In genomic region chr4:26326791-26327190, GRCh38 we compare ENCODE assay signal across 12 cellular contexts. TPM values are rescaled to one million over a fixed set of nuclear protein-coding genes. Genes with fewer than 3 reads are reported as not detected.
DNase-seq lines count a peak whose midpoint lies in the region; ATAC-seq and TF ChIP-seq lines count a peak whose summit lies in the region.
"Had no signal": no experiment of that assay in that cellular context is flagged by ENCODE, and none has a peak within 500 bp of the region (broad histone marks: within the 10 kb centered on the region; RNA-seq: fewer than 3 reads in every experiment).

No MANE protein-coding gene starts in this region.

- no peak overlapping the region for H2AFZ ChIP-seq in H9 (ENCODE audit: low read length)

- no peaks in the 10 kb centered on the region for H3K79me1 ChIP-seq in H9 (ENCODE audit: insufficient read depth, low read depth, low read length, poor library complexity, severe bottlenecking)

- WGBS in H9 (ENCODE audit: extremely low coverage, insufficient read length, low lambda C conversion rate) = no CpG with 5 or more reads among the region's 2 CpGs
- 55 to 59% methylated on average over 2 of the region's 2 CpGs for WGBS in transverse colon (ENCODE audit: low coverage in 1 of 2), 2 donors

- no peaks in the 10 kb centered on the region for H4K20me1 ChIP-seq in H9 (ENCODE audit: control insufficient read depth, insufficient read depth, insufficient read length)

- H3K4me2 ChIP-seq in H9 (ENCODE audit: insufficient read depth, insufficient read length, low read length) = no peak overlapping the region

- no peak overlapping the region for H3T11ph ChIP-seq in H9 (ENCODE audit: low read length)

- H3K27ac ChIP-seq in H9 (ENCODE audit: insufficient read length, low read depth, low read length) = no peak overlapping the region
- H3K27ac ChIP-seq in transverse colon = no peak overlapping the region

- H3K27me3 Mint-ChIP-seq in H9 (ENCODE audit: low read depth) (no peaks in the 10 kb centered on the region), WTC11 (ENCODE audit: low read depth) (no peaks in the 10 kb centered on the region)

- no peak overlapping the region for H2BK12ac ChIP-seq in H9 (ENCODE audit: insufficient read length, low read depth, low read length)

- H3K56ac ChIP-seq in H9 (ENCODE audit: insufficient read length, low read depth, low read length) = no peak overlapping the region

- H3K4me1 Mint-ChIP-seq in H9 = peaks cover 64% of the 10 kb centered on the region in 2 experiments
- peaks cover 64% of the 10 kb centered on the region for H3K4me1 Mint-ChIP-seq in WTC11

- no peak overlapping the region for H3K9ac ChIP-seq in H9 (ENCODE audit: extremely low read depth, insufficient read length, low read length)

- DNase-seq in AG10803 (ENCODE audit: low read depth) (peak; percentile 96), H9 (no peak), WTC11 (ENCODE audit: low spot score) (no peak), glomerular visceral epithelial cell (ENCODE audit: extremely low spot score) (peak; percentile 96), transverse colon (no peak)
- DNase-seq in activated CD8-positive, alpha-beta memory T cell treated with anti-CD3 and anti-CD28 coated beads for 24 hours = no peak
- DNase-seq: glutamatergic neuron; NCI-H1694 treated with DMSO at 0.1 percent for 48 hours; Right ventricle myocardium superior; stimulated activated naive CD4-positive, alpha-beta T cell had no signal

- no peak overlapping the region for H3K14ac ChIP-seq in H9 (ENCODE audit: insufficient read depth, low read length)

- H3K4me3 Mint-ChIP-seq in H9 (no peak overlapping the region), WTC11 (no peak overlapping the region)

- no peak overlapping the region for H3K4ac ChIP-seq in H9 (ENCODE audit: low read depth, low read length)

- H3K27me3 ChIP-seq in H9 (ENCODE audit: insufficient read depth, low read length) (no peaks in the 10 kb centered on the region), transverse colon (no peaks in the 10 kb centered on the region)

- no peak overlapping the region for H2BK120ac ChIP-seq in H9 (ENCODE audit: low read depth, low read length, poor library complexity, severe bottlenecking)

- no peak overlapping the region for H2BK15ac ChIP-seq in H9 (ENCODE audit: low read depth, low read length)

- H3K9me3 Mint-ChIP-seq in H9 (no peaks in the 10 kb centered on the region; a peak in 1 of 5 replicates), WTC11 (no peaks in the 10 kb centered on the region)

- H4K91ac ChIP-seq in H9 (ENCODE audit: insufficient read length, low read depth, low read length) = no peak overlapping the region

- intact Hi-C loops in transverse colon (cut with DNase I; ENCODE audit: low total_unique reads) = no loop called here

- ATAC-seq in WTC11 (no peak), HG02870 (IDR thresholded peaks at IDR 0.05; ENCODE audit: unreplicated experiment) (no peak), GM19023 (IDR thresholded peaks at IDR 0.05; ENCODE audit: unreplicated experiment) (no peak)

- TF ChIP-seq CTCF in AG10803 (conservative IDR thresholded peaks at IDR 0.05; ENCODE audit: low read length) (no peak), H9 (conservative IDR thresholded peaks at IDR 0.05) (no peak), WTC11 (IDR thresholded peaks at IDR 0.05) (no peak), transverse colon (IDR thresholded peaks at IDR 0.05) (no peak)

- peaks cover 84% of the 10 kb centered on the region for H3K79me2 ChIP-seq in H9 (ENCODE audit: insufficient read depth, low read length)

- in situ Hi-C loops in transverse colon (cut with MboI; ENCODE audit: low pct_ligation_motif_present in 1 of 4, low pct_unique_long_range_greater_than_20kb in 1 of 4, low sequenced_read_pairs in 3 of 4) = loop anchor here in 2 of 4 donors (10.0 to 25.0 kb wide), 3 partner anchors 78 to 686 kb away; no protein-coding TSS in a partner anchor

- H3K27ac Mint-ChIP-seq in H9 = no peak overlapping the region
- H3K27ac Mint-ChIP-seq in WTC11 = peak overlapping the region; percentile 17

- no peak overlapping the region for H2BK5ac ChIP-seq in H9 (ENCODE audit: insufficient read length, low read length)

- no peak for TF ChIP-seq POLR2A in transverse colon (IDR thresholded peaks at IDR 0.05)

- no peak overlapping the region for H2AK5ac ChIP-seq in H9 (ENCODE audit: insufficient read length, low read length)

- no peak overlapping the region for H2BK20ac ChIP-seq in H9 (ENCODE audit: low read depth, low read length, poor library complexity, severe bottlenecking)

- peaks cover 11% of the 10 kb centered on the region; the same call in 1 of the 2 replicates for H3K4me1 ChIP-seq in H9 (ENCODE audit: insufficient read depth, low read length)
- peaks cover 0 to 68% (median 24%) of the 10 kb centered on the region in 4 donors for H3K4me1 ChIP-seq in transverse colon

- no peaks in the 10 kb centered on the region for H3K36me3 ChIP-seq in transverse colon

- POLR2A ChIA-PET in WTC11 (lab: Charles Lee) = no interaction called here

- H3K18ac ChIP-seq in H9 (ENCODE audit: insufficient read length, low read depth, low read length) = no peak overlapping the region

- H4K8ac ChIP-seq in H9 (replicated peaks; ENCODE audit: insufficient read length, low read depth, low read length) = no peak overlapping the region

- H3K36me3 Mint-ChIP-seq in H9 (ENCODE audit: insufficient read depth in 1 of 3, low read depth in 3 of 3) (peaks cover 0 to 3% (median 0%) of the 10 kb centered on the region in 3 experiments; a peak in 1 of 7 replicates), WTC11 (no peaks in the 10 kb centered on the region; the same call in 1 of the 2 replicates)

- H3K23me2 ChIP-seq in H9 (ENCODE audit: insufficient read length, low read depth, low read length, poor library complexity, severe bottlenecking) = peaks cover 3% of the 10 kb centered on the region

- H3K4me3 ChIP-seq in AG10803 (ENCODE audit: low read length) = no peak overlapping the region
- H3K4me3 ChIP-seq in transverse colon = no peak overlapping the region

- no peak for TF ChIP-seq EP300 in transverse colon (IDR thresholded peaks at IDR 0.05; ENCODE audit: low read depth)

- H3K23ac ChIP-seq in H9 (ENCODE audit: insufficient read length, low read depth, low read length) = peak overlapping the region; percentile 98

- CTCF ChIA-PET in WTC11 (lab: Charles Lee) = interaction anchor here (0.7 kb wide), 1 partner anchor 14 kb away, joined by 3 read pairs; no protein-coding TSS in a partner anchor

- H4K5ac ChIP-seq in H9 (ENCODE audit: insufficient read length, low read depth, low read length) = no peak overlapping the region

- H3K9me3 ChIP-seq in H9 (ENCODE audit: control insufficient read depth, low read depth, low read length) = no peaks in the 10 kb centered on the region
- H3K9me3 ChIP-seq in transverse colon = no peaks in the 10 kb centered on the region

TF ChIP-seq in WTC11, 78 proteins besides CTCF, POLR2A, EP300 and RAD21 (continues in another document):
- TF ChIP-seq TP53 (CRISPR knock-in tag; IDR thresholded peaks at IDR 0.05) (no peak), JUN (CRISPR knock-in tag; IDR thresholded peaks at IDR 0.05) (no peak), GRHL2 (CRISPR knock-in tag; IDR thresholded peaks at IDR 0.05; ENCODE audit: insufficient replicate concordance, severe bottlenecking) (no peak), USF2 (CRISPR knock-in tag; IDR thresholded peaks at IDR 0.05) (no peak), SMAD4 (CRISPR knock-in tag; IDR thresholded peaks at IDR 0.05) (no peak), PRDM15 (CRISPR knock-in tag; IDR thresholded peaks at IDR 0.05) (no peak), FOXK1 (CRISPR knock-in tag; IDR thresholded peaks at IDR 0.05) (no peak)
- TF ChIP-seq, protein P1, sequence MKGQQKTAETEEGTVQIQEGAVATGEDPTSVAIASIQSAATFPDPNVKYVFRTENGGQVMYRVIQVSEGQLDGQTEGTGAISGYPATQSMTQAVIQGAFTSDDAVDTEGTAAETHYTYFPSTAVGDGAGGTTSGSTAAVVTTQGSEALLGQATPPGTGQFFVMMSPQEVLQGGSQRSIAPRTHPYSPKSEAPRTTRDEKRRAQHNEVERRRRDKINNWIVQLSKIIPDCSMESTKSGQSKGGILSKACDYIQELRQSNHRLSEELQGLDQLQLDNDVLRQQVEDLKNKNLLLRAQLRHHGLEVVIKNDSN (CRISPR knock-in tag; IDR thresholded peaks at IDR 0.05) = no peak

RNA-seq across cellular contexts. Expression of gene RBPJ, which starts 6.0 kb away (rescaled TPM):
- total RNA-seq in H9 (2021) (155 and 166 TPM in 2 replicates), WTC11 (2021) (163 to 167 TPM (median 163 TPM) in 3 replicates), transverse colon (100 to 1,000 TPM in 1 of 4 donors, 10 to 100 TPM in 3; 15.1 to 104 (median 44.6) TPM)

Comparison
In these comparisons a context has a peak if more than half of its experiments do, and no peak if none do; other contexts are left out.
1. DNase-seq: peak in AG10803 (single experiment) and glomerular visceral epithelial cell (single experiment); none in H9 (single experiment), WTC11 (single experiment), transverse colon (single experiment) and activated CD8-positive, alpha-beta memory T cell treated with anti-CD3 and anti-CD28 coated beads for 24 hours (single experiment).